ENCODE assay signal across 1 cellular context in the genomic region with DNA sequence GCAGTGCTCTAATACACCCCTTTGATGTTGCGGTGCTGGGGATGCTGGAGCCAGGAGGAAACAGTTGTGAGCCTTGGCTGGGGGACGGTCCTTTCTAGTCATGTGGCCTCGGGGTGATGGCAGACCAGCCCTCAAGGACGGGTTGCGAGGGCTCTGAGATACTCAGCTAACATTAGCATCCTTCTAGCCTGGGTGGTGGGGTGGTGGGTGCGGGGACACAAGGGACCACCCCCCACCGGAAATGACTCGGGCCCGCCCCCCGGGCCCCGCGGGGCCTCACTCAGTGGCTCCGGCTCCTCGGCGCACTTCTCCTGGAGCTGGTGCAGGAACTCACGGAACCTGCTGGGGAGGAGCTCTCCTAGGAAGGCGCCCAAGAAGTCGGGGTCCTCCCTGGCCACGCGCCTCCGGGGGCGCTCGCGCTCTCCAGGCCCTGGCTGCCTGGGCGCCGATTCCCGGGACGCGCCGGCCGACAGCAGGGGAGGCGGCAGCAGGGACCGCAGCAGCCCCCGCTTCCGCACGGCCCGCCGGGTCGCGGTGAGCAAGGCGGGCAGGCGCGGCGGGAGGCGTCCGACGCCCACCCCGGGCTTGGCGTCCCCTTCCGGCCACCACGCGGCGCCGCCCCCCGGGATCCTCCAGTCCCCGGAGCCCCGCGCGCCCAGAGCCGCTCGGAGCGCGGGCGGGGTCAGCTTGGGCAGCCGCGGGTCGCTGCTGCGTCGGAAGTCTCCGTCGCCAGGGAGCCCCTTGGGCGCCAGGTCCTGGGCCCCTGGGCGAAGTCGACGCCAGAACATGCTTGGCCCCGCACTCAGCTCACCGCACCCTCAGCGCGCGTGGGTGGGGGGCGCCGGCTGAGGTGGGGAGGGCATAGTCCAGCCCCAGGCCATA.
TF ChIP-seq lines count a peak whose summit lies in the region.

No MANE protein-coding gene starts in this region.

TF ChIP-seq in K562, 482 proteins besides CTCF, POLR2A, EP300 and RAD21 (continues in another document):
- peak; percentile 28 for TF ChIP-seq TAF1 (IDR thresholded peaks at IDR 0.05; ENCODE audit: control insufficient read depth, extremely low read depth, insufficient read depth, low read length, severe bottlenecking)
- TF ChIP-seq SMAD4 (CRISPR knock-in tag; conservative IDR thresholded peaks at IDR 0.05) = peak; percentile 45; the same call in 1 of the 2 replicates
- peak; percentile 79; the same call in 1 of the 2 replicates for TF ChIP-seq GATAD2B (IDR thresholded peaks at IDR 0.05; ENCODE audit: borderline replicate concordance)
- TF ChIP-seq SRSF7 (optimal IDR thresholded peaks at IDR 0.05; ENCODE audit: low read depth, low read length) = no peak
- TF ChIP-seq, protein P1, sequence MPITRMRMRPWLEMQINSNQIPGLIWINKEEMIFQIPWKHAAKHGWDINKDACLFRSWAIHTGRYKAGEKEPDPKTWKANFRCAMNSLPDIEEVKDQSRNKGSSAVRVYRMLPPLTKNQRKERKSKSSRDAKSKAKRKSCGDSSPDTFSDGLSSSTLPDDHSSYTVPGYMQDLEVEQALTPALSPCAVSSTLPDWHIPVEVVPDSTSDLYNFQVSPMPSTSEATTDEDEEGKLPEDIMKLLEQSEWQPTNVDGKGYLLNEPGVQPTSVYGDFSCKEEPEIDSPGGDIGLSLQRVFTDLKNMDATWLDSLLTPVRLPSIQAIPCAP (CRISPR knock-in tag; IDR thresholded peaks at IDR 0.05; ENCODE audit: borderline replicate concordance) = no peak
- TF ChIP-seq ZBTB7A (IDR thresholded peaks at IDR 0.05; ENCODE audit: borderline replicate concordance, control insufficient read depth, low read depth, low read length) = peak; percentile 85; the same call in 1 of the 2 replicates
- no peak for TF ChIP-seq ZNF23 (CRISPR knock-in tag; IDR thresholded peaks at IDR 0.05)
- no peak for TF ChIP-seq HNRNPH1 (optimal IDR thresholded peaks at IDR 0.05; ENCODE audit: low read depth, low read length)
- peak; percentile 64; the same call in 1 of the 2 replicates for TF ChIP-seq PHF8 (IDR thresholded peaks at IDR 0.05; ENCODE audit: borderline replicate concordance, low read length)
- TF ChIP-seq, protein P2, sequence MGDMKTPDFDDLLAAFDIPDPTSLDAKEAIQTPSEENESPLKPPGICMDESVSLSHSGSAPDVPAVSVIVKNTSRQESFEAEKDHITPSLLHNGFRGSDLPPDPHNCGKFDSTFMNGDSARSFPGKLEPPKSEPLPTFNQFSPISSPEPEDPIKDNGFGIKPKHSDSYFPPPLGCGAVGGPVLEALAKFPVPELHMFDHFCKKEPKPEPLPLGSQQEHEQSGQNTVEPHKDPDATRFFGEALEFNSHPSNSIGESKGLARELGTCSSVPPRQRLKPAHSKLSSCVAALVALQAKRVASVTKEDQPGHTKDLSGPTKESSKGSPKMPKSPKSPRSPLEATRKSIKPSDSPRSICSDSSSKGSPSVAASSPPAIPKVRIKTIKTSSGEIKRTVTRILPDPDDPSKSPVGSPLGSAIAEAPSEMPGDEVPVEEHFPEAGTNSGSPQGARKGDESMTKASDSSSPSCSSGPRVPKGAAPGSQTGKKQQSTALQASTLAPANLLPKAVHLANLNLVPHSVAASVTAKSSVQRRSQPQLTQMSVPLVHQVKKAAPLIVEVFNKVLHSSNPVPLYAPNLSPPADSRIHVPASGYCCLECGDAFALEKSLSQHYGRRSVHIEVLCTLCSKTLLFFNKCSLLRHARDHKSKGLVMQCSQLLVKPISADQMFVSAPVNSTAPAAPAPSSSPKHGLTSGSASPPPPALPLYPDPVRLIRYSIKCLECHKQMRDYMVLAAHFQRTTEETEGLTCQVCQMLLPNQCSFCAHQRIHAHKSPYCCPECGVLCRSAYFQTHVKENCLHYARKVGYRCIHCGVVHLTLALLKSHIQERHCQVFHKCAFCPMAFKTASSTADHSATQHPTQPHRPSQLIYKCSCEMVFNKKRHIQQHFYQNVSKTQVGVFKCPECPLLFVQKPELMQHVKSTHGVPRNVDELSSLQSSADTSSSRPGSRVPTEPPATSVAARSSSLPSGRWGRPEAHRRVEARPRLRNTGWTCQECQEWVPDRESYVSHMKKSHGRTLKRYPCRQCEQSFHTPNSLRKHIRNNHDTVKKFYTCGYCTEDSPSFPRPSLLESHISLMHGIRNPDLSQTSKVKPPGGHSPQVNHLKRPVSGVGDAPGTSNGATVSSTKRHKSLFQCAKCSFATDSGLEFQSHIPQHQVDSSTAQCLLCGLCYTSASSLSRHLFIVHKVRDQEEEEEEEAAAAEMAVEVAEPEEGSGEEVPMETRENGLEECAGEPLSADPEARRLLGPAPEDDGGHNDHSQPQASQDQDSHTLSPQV (IDR thresholded peaks at IDR 0.05) = peak; percentile 46; the same call in 1 of the 2 replicates
- no peak for TF ChIP-seq ZNF444 (CRISPR knock-in tag; IDR thresholded peaks at IDR 0.05)
- TF ChIP-seq, protein P3, sequence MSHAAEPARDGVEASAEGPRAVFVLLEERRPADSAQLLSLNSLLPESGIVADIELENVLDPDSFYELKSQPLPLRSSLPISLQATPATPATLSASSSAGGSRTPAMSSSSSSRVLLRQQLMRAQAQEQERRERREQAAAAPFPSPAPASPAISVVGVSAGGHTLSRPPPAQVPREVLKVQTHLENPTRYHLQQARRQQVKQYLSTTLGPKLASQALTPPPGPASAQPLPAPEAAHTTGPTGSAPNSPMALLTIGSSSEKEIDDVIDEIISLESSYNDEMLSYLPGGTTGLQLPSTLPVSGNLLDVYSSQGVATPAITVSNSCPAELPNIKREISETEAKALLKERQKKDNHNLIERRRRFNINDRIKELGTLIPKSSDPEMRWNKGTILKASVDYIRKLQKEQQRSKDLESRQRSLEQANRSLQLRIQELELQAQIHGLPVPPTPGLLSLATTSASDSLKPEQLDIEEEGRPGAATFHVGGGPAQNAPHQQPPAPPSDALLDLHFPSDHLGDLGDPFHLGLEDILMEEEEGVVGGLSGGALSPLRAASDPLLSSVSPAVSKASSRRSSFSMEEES (CRISPR knock-in tag; IDR thresholded peaks at IDR 0.05) = no peak
- peak; percentile 59 for TF ChIP-seq CXXC5 (CRISPR knock-in tag; IDR thresholded peaks at IDR 0.05)
- TF ChIP-seq, protein P4, sequence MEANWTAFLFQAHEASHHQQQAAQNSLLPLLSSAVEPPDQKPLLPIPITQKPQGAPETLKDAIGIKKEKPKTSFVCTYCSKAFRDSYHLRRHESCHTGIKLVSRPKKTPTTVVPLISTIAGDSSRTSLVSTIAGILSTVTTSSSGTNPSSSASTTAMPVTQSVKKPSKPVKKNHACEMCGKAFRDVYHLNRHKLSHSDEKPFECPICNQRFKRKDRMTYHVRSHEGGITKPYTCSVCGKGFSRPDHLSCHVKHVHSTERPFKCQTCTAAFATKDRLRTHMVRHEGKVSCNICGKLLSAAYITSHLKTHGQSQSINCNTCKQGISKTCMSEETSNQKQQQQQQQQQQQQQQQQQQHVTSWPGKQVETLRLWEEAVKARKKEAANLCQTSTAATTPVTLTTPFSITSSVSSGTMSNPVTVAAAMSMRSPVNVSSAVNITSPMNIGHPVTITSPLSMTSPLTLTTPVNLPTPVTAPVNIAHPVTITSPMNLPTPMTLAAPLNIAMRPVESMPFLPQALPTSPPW (CRISPR knock-in tag; IDR thresholded peaks at IDR 0.05) = peak; percentile 46
- peak; percentile 56 for TF ChIP-seq KDM5B (IDR thresholded peaks at IDR 0.05; ENCODE audit: insufficient replicate concordance, low read depth, low read length)
- peak in 1 of 2 experiments; percentile 19; a peak in 2 of 4 replicates for TF ChIP-seq NRF1 (conservative IDR thresholded peaks at IDR 0.05 in 1 of 2, IDR thresholded peaks at IDR 0.05 in 1 of 2)
- TF ChIP-seq ZBTB1 (CRISPR knock-in tag; IDR thresholded peaks at IDR 0.05; ENCODE audit: borderline replicate concordance, low read depth) = 0 out of 2 replicates have a peak, but pooled peaks have one; percentile 54
- peak in 1 of 2 experiments; percentile 79; a peak in 2 of 4 replicates for TF ChIP-seq MAZ (CRISPR knock-in tag; conservative IDR thresholded peaks at IDR 0.05 in 1 of 2, IDR thresholded peaks at IDR 0.05 in 1 of 2)
- TF ChIP-seq, protein P5, sequence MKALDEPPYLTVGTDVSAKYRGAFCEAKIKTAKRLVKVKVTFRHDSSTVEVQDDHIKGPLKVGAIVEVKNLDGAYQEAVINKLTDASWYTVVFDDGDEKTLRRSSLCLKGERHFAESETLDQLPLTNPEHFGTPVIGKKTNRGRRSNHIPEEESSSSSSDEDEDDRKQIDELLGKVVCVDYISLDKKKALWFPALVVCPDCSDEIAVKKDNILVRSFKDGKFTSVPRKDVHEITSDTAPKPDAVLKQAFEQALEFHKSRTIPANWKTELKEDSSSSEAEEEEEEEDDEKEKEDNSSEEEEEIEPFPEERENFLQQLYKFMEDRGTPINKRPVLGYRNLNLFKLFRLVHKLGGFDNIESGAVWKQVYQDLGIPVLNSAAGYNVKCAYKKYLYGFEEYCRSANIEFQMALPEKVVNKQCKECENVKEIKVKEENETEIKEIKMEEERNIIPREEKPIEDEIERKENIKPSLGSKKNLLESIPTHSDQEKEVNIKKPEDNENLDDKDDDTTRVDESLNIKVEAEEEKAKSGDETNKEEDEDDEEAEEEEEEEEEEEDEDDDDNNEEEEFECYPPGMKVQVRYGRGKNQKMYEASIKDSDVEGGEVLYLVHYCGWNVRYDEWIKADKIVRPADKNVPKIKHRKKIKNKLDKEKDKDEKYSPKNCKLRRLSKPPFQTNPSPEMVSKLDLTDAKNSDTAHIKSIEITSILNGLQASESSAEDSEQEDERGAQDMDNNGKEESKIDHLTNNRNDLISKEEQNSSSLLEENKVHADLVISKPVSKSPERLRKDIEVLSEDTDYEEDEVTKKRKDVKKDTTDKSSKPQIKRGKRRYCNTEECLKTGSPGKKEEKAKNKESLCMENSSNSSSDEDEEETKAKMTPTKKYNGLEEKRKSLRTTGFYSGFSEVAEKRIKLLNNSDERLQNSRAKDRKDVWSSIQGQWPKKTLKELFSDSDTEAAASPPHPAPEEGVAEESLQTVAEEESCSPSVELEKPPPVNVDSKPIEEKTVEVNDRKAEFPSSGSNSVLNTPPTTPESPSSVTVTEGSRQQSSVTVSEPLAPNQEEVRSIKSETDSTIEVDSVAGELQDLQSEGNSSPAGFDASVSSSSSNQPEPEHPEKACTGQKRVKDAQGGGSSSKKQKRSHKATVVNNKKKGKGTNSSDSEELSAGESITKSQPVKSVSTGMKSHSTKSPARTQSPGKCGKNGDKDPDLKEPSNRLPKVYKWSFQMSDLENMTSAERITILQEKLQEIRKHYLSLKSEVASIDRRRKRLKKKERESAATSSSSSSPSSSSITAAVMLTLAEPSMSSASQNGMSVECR (CRISPR knock-in tag; IDR thresholded peaks at IDR 0.05) = peak; percentile 21; the same call in 1 of the 2 replicates
- TF ChIP-seq ETV5 (CRISPR knock-in tag; IDR thresholded peaks at IDR 0.05; ENCODE audit: low read depth) = 0 out of 2 replicates have a peak, but pooled peaks have one; percentile 52
- TF ChIP-seq SNIP1 (IDR thresholded peaks at IDR 0.05; ENCODE audit: low read depth) = no peak
- TF ChIP-seq POLR2AphosphoS5 (IDR thresholded peaks at IDR 0.05; ENCODE audit: control insufficient read depth, insufficient read depth, low read depth, low read length) = no peak
- TF ChIP-seq, protein P6, sequence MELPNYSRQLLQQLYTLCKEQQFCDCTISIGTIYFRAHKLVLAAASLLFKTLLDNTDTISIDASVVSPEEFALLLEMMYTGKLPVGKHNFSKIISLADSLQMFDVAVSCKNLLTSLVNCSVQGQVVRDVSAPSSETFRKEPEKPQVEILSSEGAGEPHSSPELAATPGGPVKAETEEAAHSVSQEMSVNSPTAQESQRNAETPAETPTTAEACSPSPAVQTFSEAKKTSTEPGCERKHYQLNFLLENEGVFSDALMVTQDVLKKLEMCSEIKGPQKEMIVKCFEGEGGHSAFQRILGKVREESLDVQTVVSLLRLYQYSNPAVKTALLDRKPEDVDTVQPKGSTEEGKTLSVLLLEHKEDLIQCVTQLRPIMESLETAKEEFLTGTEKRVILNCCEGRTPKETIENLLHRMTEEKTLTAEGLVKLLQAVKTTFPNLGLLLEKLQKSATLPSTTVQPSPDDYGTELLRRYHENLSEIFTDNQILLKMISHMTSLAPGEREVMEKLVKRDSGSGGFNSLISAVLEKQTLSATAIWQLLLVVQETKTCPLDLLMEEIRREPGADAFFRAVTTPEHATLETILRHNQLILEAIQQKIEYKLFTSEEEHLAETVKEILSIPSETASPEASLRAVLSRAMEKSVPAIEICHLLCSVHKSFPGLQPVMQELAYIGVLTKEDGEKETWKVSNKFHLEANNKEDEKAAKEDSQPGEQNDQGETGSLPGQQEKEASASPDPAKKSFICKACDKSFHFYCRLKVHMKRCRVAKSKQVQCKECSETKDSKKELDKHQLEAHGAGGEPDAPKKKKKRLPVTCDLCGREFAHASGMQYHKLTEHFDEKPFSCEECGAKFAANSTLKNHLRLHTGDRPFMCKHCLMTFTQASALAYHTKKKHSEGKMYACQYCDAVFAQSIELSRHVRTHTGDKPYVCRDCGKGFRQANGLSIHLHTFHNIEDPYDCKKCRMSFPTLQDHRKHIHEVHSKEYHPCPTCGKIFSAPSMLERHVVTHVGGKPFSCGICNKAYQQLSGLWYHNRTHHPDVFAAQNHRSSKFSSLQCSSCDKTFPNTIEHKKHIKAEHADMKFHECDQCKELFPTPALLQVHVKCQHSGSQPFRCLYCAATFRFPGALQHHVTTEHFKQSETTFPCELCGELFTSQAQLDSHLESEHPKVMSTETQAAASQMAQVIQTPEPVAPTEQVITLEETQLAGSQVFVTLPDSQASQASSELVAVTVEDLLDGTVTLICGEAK (IDR thresholded peaks at IDR 0.05) = 0 out of 2 replicates have a peak, but pooled peaks have one; percentile 28
- TF ChIP-seq, protein P6 (CRISPR knock-in tag; IDR thresholded peaks at IDR 0.05) = no peak
- peak; percentile 65 for TF ChIP-seq RBFOX2 (IDR thresholded peaks at IDR 0.05; ENCODE audit: low read depth, low read length)
